Comparison of ENCODE assay signal across 11 cellular contexts in the genomic region with DNA sequence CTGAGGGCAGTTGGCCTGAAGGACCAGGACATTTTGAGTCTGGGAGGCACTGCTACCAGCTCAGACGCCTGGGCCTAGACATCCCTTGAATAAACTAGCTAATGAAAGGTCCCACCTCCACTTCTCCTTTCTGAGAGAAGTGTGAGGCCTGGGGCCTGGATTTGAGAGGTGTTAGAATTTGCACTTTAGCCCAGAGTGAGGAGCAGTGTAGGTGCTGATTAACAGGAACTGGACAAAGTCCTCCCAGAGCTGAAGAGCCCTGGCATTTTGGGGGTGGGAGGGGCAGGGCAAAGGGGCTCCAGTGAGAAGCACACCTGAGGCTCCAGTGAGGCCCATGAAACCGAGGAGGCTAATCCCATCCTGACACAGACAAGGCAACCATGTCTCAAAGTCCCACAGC.
"Had no signal": no experiment of that assay in that cellular context is flagged by ENCODE, and none has a peak within 500 bp of the region (broad histone marks: within the 10 kb centered on the region; RNA-seq: fewer than 3 reads in every experiment).

No MANE protein-coding gene starts in this region.

- H2AFZ ChIP-seq: parathyroid adenoma had no signal

- H3K9me3 ChIP-seq: thyroid gland, vagina had no signal

- H3K4me3 Mint-ChIP-seq: activated CD8-positive, alpha-beta T cell treated with anti-CD3 and anti-CD28 coated beads for 36 hours; T-helper 1 cell treated with Interleukin-12 subunit alpha and Interleukin-12 subunit beta and Interleukin-4 antibody, amounts not matched to agents 30 μg/mL and 1 μg/mL, for 36 hours had no signal

- H3K9ac ChIP-seq: parathyroid adenoma had no signal

- H3K27me3 ChIP-seq: foreskin keratinocyte, thyroid gland, vagina had no signal

- H3K4me1 ChIP-seq: foreskin keratinocyte, parathyroid adenoma, thyroid gland, vagina had no signal

- H3K27ac ChIP-seq: foreskin keratinocyte, parathyroid adenoma, skin epidermis, thyroid gland, vagina had no signal

- H3K9me3 Mint-ChIP-seq: activated CD8-positive, alpha-beta T cell treated with anti-CD3 and anti-CD28 coated beads for 36 hours; T-helper 1 cell treated with Interleukin-12 subunit alpha and Interleukin-12 subunit beta and Interleukin-4 antibody, amounts not matched to agents 30 μg/mL and 1 μg/mL, for 36 hours had no signal

- H3K27me3 Mint-ChIP-seq: activated CD8-positive, alpha-beta T cell treated with anti-CD3 and anti-CD28 coated beads for 36 hours had no signal

- DNase-seq: activated CD4-positive, alpha-beta T cell treated with anti-CD3 and anti-CD28 coated beads for 4 hours; activated CD8-positive, alpha-beta memory T cell treated with anti-CD3 and anti-CD28 coated beads, Interleukin-2, amount 50 U/mL, for 48 hours; activated CD8-positive, alpha-beta T cell treated with anti-CD3 and anti-CD28 coated beads for 36 hours; aorta; foreskin keratinocyte; left ventricle myocardium superior; thyroid gland had no signal

- H3K36me3 ChIP-seq: thyroid gland, vagina had no signal

- H3K27ac Mint-ChIP-seq: activated CD8-positive, alpha-beta T cell treated with anti-CD3 and anti-CD28 coated beads for 36 hours; T-helper 1 cell treated with Interleukin-12 subunit alpha and Interleukin-12 subunit beta and Interleukin-4 antibody, amounts not matched to agents 30 μg/mL and 1 μg/mL, for 36 hours had no signal

- H3K4me3 ChIP-seq: skin epidermis, thyroid gland, vagina had no signal
